In genomic region chr3:194009892-194010533, GRCh38 we compare ENCODE assay signal across 19 cellular contexts.
DNase-seq lines count a peak whose midpoint lies in the region; ATAC-seq and TF ChIP-seq lines count a peak whose summit lies in the region.
"Had no signal": no experiment of that assay in that cellular context is flagged by ENCODE, and none has a peak within 500 bp of the region (broad histone marks: within the 10 kb centered on the region; RNA-seq: fewer than 3 reads in every experiment).

No MANE protein-coding gene starts in this region.

- TF ChIP-seq CTCF in HEK293 (tag by site-specific recombination; IDR thresholded peaks at IDR 0.05) (no peak), body of pancreas (IDR thresholded peaks at IDR 0.05) (peak in 4 of 7 experiments; percentile 15 to 32 (median 26)), mucosa of descending colon (IDR thresholded peaks at IDR 0.05) (no peak), lower leg skin (IDR thresholded peaks at IDR 0.05) (no peak)

- no peak for ATAC-seq in body of pancreas
- ATAC-seq in mucosa of descending colon, result peak; percentile 16
- no peak for ATAC-seq in HG03280 (IDR thresholded peaks at IDR 0.05; ENCODE audit: unreplicated experiment)
- ATAC-seq in HG03432 (IDR thresholded peaks at IDR 0.05; ENCODE audit: unreplicated experiment), result no peak
- ATAC-seq: activated CD4-positive, CD25-positive, alpha-beta regulatory T cell treated with anti-CD3 and anti-CD28 coated beads, Interleukin-2, amount 50 U/mL, for 24 hours had no signal

- 55 to 63% methylated on average over 4 of the region's 4 CpGs for WGBS in body of pancreas, 2 donors
- 80 to 91% methylated on average over 4 of the region's 4 CpGs for WGBS in lower leg skin, 2 donors

- no peaks in the 10 kb centered on the region for H3K36me3 ChIP-seq in HEK293 (ENCODE audit: control insufficient read depth in 2 of 2, insufficient read depth in 1 of 2, low read length in 2 of 2)
- H3K36me3 ChIP-seq in body of pancreas (replicated peaks in 1 of 2; ENCODE audit: insufficient read depth in 1 of 2, low read depth in 2 of 2), result no peaks in the 10 kb centered on the region
- H3K36me3 ChIP-seq in mucosa of descending colon (ENCODE audit: low read depth), result no peaks in the 10 kb centered on the region
- H3K36me3 ChIP-seq: esophagus squamous epithelium, SJSA1 had no signal

- DNase-seq in DMS 273 (lab: John Stamatoyannopoulos, UW; ENCODE audit: unreplicated experiment), result peak; percentile 71
- peak in 3 of 4 donors; percentile 29 to 54 (median 53) for DNase-seq in body of pancreas
- DNase-seq in mucosa of descending colon, result no peak
- DNase-seq in T-helper 2 cell, result no peak
- no peak for DNase-seq in lower leg skin (ENCODE audit: low spot score in 2 of 2)
- DNase-seq: esophagus squamous epithelium; glutamatergic neuron; KBM-7; NCI-H1092 treated with DMSO at 0.1 percent for 48 hours; stimulated activated CD4-positive, alpha-beta T cell treated with anti-CD3 and anti-CD28 coated beads, Interleukin-4, amount 100 ng/mL, for 24 hours; substantia nigra had no signal

- H3K4me3 ChIP-seq in HEK293 (ENCODE audit: low read depth, low read length) (no peak overlapping the region), body of pancreas (no peak overlapping the region), mucosa of descending colon (no peak overlapping the region), lower leg skin (ENCODE audit: low read depth, poor library complexity, severe bottlenecking) (no peak overlapping the region)
- H3K4me3 ChIP-seq: dorsolateral prefrontal cortex, esophagus squamous epithelium, SJSA1, skin epidermis had no signal

- POLR2A ChIA-PET in HEK293 (lab: Yijun Ruan, JAX), result interaction anchor here (0.8 to 1.5 kb wide), 2 partner anchors 121 to 125 kb away, joined by 3 read pairs; no protein-coding TSS in a partner anchor

- CTCF ChIA-PET in HEK293 (lab: Yijun Ruan, JAX), result interaction anchor here (0.7 to 0.9 kb wide), 2 partner anchors 15 to 212 kb away, joined by 3 read pairs; no protein-coding TSS in a partner anchor

- H3K9me3 ChIP-seq in HEK293 (ENCODE audit: control insufficient read depth, insufficient read depth, low read depth, low read length) (no peaks in the 10 kb centered on the region), body of pancreas (no peaks in the 10 kb centered on the region), mucosa of descending colon (no peaks in the 10 kb centered on the region)
- H3K9me3 ChIP-seq: esophagus squamous epithelium, SJSA1 had no signal

- intact Hi-C loops in body of pancreas (cut with DNase I) (no loop called here), mucosa of descending colon (cut with DNase I, micrococcal nuclease) (no loop called here), lower leg skin (cut with DNase I; ENCODE audit: low total_unique reads) (no loop called here)

- no peak overlapping the region for H3K27ac ChIP-seq in HEK293 (ENCODE audit: extremely low read depth, low read depth, low read length)
- H3K27ac ChIP-seq in body of pancreas, result no peak overlapping the region
- H3K27ac ChIP-seq: dorsolateral prefrontal cortex, esophagus squamous epithelium, HL-60, SJSA1, skin epidermis had no signal

- H3K4me1 ChIP-seq in HEK293 (ENCODE audit: control insufficient read depth, insufficient read depth, low read length), result no peaks in the 10 kb centered on the region
- H3K4me1 ChIP-seq in body of pancreas, result peaks cover 11% of the 10 kb centered on the region
- peaks cover 10% of the 10 kb centered on the region for H3K4me1 ChIP-seq in mucosa of descending colon (ENCODE audit: low read depth)

- H3K27me3 ChIP-seq in body of pancreas, result no peaks in the 10 kb centered on the region
- H3K27me3 ChIP-seq: SJSA1 had no signal

- no peak for TF ChIP-seq POLR2A in body of pancreas (IDR thresholded peaks at IDR 0.05)
- no peak for TF ChIP-seq POLR2A in lower leg skin (IDR thresholded peaks at IDR 0.05)

TF ChIP-seq in HEK293, 187 proteins besides CTCF, POLR2A, EP300 and RAD21:
- TF ChIP-seq ZSCAN23 (tag by site-specific recombination; IDR thresholded peaks at IDR 0.05) (no peak), ZNF645 (tag by site-specific recombination; IDR thresholded peaks at IDR 0.05) (no peak), ZNF610 (tag by site-specific recombination; IDR thresholded peaks at IDR 0.05; ENCODE audit: borderline replicate concordance) (no peak), ZBTB21 (tag by site-specific recombination; IDR thresholded peaks at IDR 0.05) (no peak), SCRT2 (tag by site-specific recombination; IDR thresholded peaks at IDR 0.05) (peak; percentile 73), SCRT1 (tag by site-specific recombination; IDR thresholded peaks at IDR 0.05; ENCODE audit: borderline replicate concordance) (peak; percentile 55; the same call in 1 of the 2 replicates)

Comparison
In these comparisons a context has a peak if more than half of its experiments do, and no peak if none do; other contexts are left out.
1. DNase-seq: peak in DMS 273 (single experiment) and body of pancreas (3 of 4); none in mucosa of descending colon (0 of 3), T-helper 2 cell (0 of 5) and lower leg skin (0 of 2).
2. CTCF ChIP-seq: peak in body of pancreas (4 of 7); none in HEK293 (single experiment), mucosa of descending colon (single experiment) and lower leg skin (0 of 3).